17 cellular contexts compared by ENCODE assay signal in the genomic region with DNA sequence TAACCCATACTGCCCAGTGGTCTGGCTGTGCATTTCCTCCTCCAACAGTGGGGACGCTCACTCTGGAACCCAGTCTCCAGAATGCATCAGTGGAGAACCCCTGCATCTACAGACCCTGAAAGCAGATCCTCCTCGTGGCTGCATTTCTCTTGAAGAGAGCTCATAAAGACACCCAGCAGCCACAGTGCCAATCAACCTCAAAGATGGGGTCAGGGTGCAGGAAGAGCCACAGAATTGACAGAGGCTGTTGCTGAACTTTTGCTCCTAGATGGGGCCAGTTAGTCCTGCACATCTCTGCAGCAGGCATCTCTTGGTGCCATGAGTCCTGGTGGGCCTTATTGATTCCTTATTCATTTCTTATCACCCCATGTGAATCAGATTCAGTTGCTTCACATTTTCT.
"Had no signal": no experiment of that assay in that cellular context is flagged by ENCODE, and none has a peak within 500 bp of the region (broad histone marks: within the 10 kb centered on the region; RNA-seq: fewer than 3 reads in every experiment).

No MANE protein-coding gene starts in this region.

- DNase-seq: colonic mucosa; cortex of kidney; effector CD8-positive, alpha-beta T cell; foreskin keratinocyte; heart left ventricle; hypothalamus; left cardiac atrium; left lung; left ventricle myocardium superior; lower lobe of right lung; mesenchymal stem cell; mucosa of descending colon had no signal

- ATAC-seq: foreskin keratinocyte, gastroesophageal sphincter, heart left ventricle, left cardiac atrium, left lung, left ventricle myocardium superior, lower lobe of right lung, mucosa of descending colon had no signal

- H3K4me3 Mint-ChIP-seq: dendritic cell treated with granulocyte-macrophage colony-stimulating factor and Interleukin-4, amounts not matched to agents 40 ng/mL and 50 ng/mL, for 4 days; mesothelial cell of epicardium had no signal

- H3K27ac Mint-ChIP-seq: dendritic cell treated with granulocyte-macrophage colony-stimulating factor and Interleukin-4, amounts not matched to agents 40 ng/mL and 50 ng/mL, for 4 days; mesothelial cell of epicardium had no signal

- H3K4me3 ChIP-seq: colonic mucosa, esophagus muscularis mucosa, gastroesophageal sphincter, heart left ventricle, hepatocyte, left lung, lower lobe of right lung, mucosa of descending colon had no signal

- H3K27me3 ChIP-seq: colonic mucosa, esophagus muscularis mucosa, foreskin keratinocyte, gastroesophageal sphincter, heart left ventricle, hepatocyte, left lung had no signal

- H3K27me3 Mint-ChIP-seq: dendritic cell treated with granulocyte-macrophage colony-stimulating factor and Interleukin-4, amounts not matched to agents 40 ng/mL and 50 ng/mL, for 4 days had no signal

- H3K4me1 ChIP-seq: colonic mucosa, foreskin keratinocyte had no signal

- H3K9me3 Mint-ChIP-seq: dendritic cell treated with granulocyte-macrophage colony-stimulating factor and Interleukin-4, amounts not matched to agents 40 ng/mL and 50 ng/mL, for 4 days; mesothelial cell of epicardium had no signal

- H3K36me3 ChIP-seq: colonic mucosa, esophagus muscularis mucosa, gastroesophageal sphincter, heart left ventricle, left lung, lower lobe of right lung had no signal

- H3K36me3 Mint-ChIP-seq: mesothelial cell of epicardium had no signal

- H3K9me3 ChIP-seq: colonic mucosa, esophagus muscularis mucosa, gastroesophageal sphincter, heart left ventricle, left lung, lower lobe of right lung, mucosa of descending colon had no signal

- H3K27ac ChIP-seq: colonic mucosa, esophagus muscularis mucosa, foreskin keratinocyte, gastroesophageal sphincter, hepatocyte, left lung had no signal
